13 cellular contexts compared by ENCODE assay signal in genomic region chr3:158160958-158161357, GRCh38. TPM values are rescaled to one million over a fixed set of nuclear protein-coding genes. Genes with fewer than 3 reads are reported as not detected.
DNase-seq lines count a peak whose midpoint lies in the region; ATAC-seq, FAIRE-seq and TF ChIP-seq lines count a peak whose summit lies in the region.
"Had no signal": no experiment of that assay in that cellular context is flagged by ENCODE, and none has a peak within 500 bp of the region (broad histone marks: within the 10 kb centered on the region; RNA-seq: fewer than 3 reads in every experiment).

No MANE protein-coding gene starts in this region.

- intact Hi-C loops in PC-9 (cut with micrococcal nuclease; ENCODE audit: unreplicated experiment): no loop called here

- BruUV-seq in PC-9 (replicated peaks; lab: Mats Ljungman, UMichigan): no TSS peak

- FAIRE-seq in D721Med (lab: Jason Lieb, UNC): no peak

- peaks cover 18% of the 10 kb centered on the region for H3F3A ChIP-seq in GM23248 (ENCODE audit: insufficient read depth)
- peaks cover 13% of the 10 kb centered on the region for H3F3A ChIP-seq in PC-9 (ENCODE audit: insufficient read depth, low read depth)

- H3K9me3 ChIP-seq in GM23248 (ENCODE audit: low read depth): no peaks in the 10 kb centered on the region
- no peaks in the 10 kb centered on the region for H3K9me3 ChIP-seq in PC-9 (ENCODE audit: insufficient read depth, low read depth)
- H3K9me3 ChIP-seq: HAP-1, prostate gland had no signal

- H3K27me3 ChIP-seq in GM23248 (replicated peaks; ENCODE audit: insufficient read depth) (no peaks in the 10 kb centered on the region), PC-9 (ENCODE audit: insufficient read depth, low read depth) (no peaks in the 10 kb centered on the region)

- H4K20me1 ChIP-seq in GM23248 (ENCODE audit: insufficient read depth) (no peaks in the 10 kb centered on the region), PC-9 (ENCODE audit: insufficient read depth) (no peaks in the 10 kb centered on the region)

- H2AFZ ChIP-seq in GM23248 (no peak overlapping the region), PC-9 (no peak overlapping the region)

- H3K4me2 ChIP-seq in GM23248 (ENCODE audit: unreplicated experiment): peak overlapping the region; percentile 54
- peak overlapping the region; percentile 24; the same call in 1 of the 2 replicates for H3K4me2 ChIP-seq in PC-9

- H3K27ac ChIP-seq in GM23248 (peak overlapping the region; percentile 43), PC-9 (peak overlapping the region; percentile 44)
- H3K27ac ChIP-seq: prostate gland had no signal

- H3K79me2 ChIP-seq in GM23248 (ENCODE audit: insufficient read depth) (peaks cover 6% of the 10 kb centered on the region; the same call in 1 of the 2 replicates), PC-9 (ENCODE audit: low read depth) (no peaks in the 10 kb centered on the region)

- H3K4me1 ChIP-seq in GM23248 (ENCODE audit: insufficient read depth) (peaks cover 25% of the 10 kb centered on the region), PC-9 (replicated peaks; ENCODE audit: insufficient read depth) (peaks cover 20% of the 10 kb centered on the region)
- H3K4me1 ChIP-seq: HAP-1, prostate gland had no signal

- H3K9me2 ChIP-seq in GM23248 (ENCODE audit: insufficient read depth) (no peaks in the 10 kb centered on the region), PC-9 (ENCODE audit: insufficient read depth) (no peaks in the 10 kb centered on the region)

- POLR2A ChIA-PET in PC-9 (lab: Charles Lee; ENCODE audit: unreplicated experiment): interaction anchor here (0.6 kb wide), 1 partner anchor 51 kb away, joined by 33 read pairs; the partner anchor contains the start of gene RSRC1

- CTCF ChIA-PET in PC-9 (lab: Charles Lee): interaction anchor here (0.6 kb wide), 1 partner anchor 68 kb away, joined by 3 read pairs; no protein-coding TSS in a partner anchor

- no peaks in the 10 kb centered on the region for H3K36me3 ChIP-seq in GM23248 (ENCODE audit: low read depth)
- no peaks in the 10 kb centered on the region for H3K36me3 ChIP-seq in PC-9 (ENCODE audit: low read depth)
- H3K36me3 ChIP-seq: HAP-1, prostate gland had no signal

- DNase-seq in GM23248 (peak; percentile 95), PC-9 (peak in 1 of 2 experiments; percentile 87), epithelial cell of esophagus (ENCODE audit: low read depth) (peak; percentile 95), skeletal muscle cell (ENCODE audit: low read depth) (peak; percentile 82), D721Med (ENCODE audit: insufficient read length, low spot score) (no peak)
- no peak for DNase-seq in stimulated activated CD4-positive, alpha-beta T cell treated with anti-CD3 and anti-CD28 coated beads, Interleukin-2, amount 100 ng/mL, for 48 hours
- DNase-seq: head of caudate nucleus, NCI-H1048, NCI-H510A treated with DMSO at 0.1 percent for 48 hours, T-helper 1 cell had no signal

- H3K4me3 ChIP-seq in GM23248: 0 out of 2 replicates have a peak overlapping the region, but pooled peaks have one; percentile 12
- no peak overlapping the region for H3K4me3 ChIP-seq in PC-9
- H3K4me3 ChIP-seq in epithelial cell of esophagus (ENCODE audit: low read length): no peak overlapping the region
- no peak overlapping the region for H3K4me3 ChIP-seq in skeletal muscle cell (ENCODE audit: low read depth, low read length)
- H3K4me3 ChIP-seq: HAP-1, prostate gland had no signal

- in situ Hi-C loops in GM23248 (cut with MboI): no loop called here

- no peak for ATAC-seq in GM19455 (IDR thresholded peaks at IDR 0.05; ENCODE audit: unreplicated experiment)

- peak overlapping the region; percentile 12; the same call in 1 of the 2 replicates for H3K9ac ChIP-seq in GM23248

- TF ChIP-seq CTCF in PC-9 (conservative IDR thresholded peaks at IDR 0.05): no peak
- TF ChIP-seq CTCF in epithelial cell of esophagus (IDR thresholded peaks at IDR 0.05; ENCODE audit: insufficient read depth, low read depth, low read length, missing control alignments): no peak
- no peak for TF ChIP-seq CTCF in D721Med (IDR thresholded peaks at IDR 0.05; ENCODE audit: insufficient read depth, missing control alignments)

RNA-seq across cellular contexts. Expression of gene RSRC1, which starts 51.1 kb away (rescaled TPM):
- total RNA-seq in GM23248 (2014; rRNA removed; shearing (Covaris generic)): 30.7 and 34.6 TPM in 2 replicates
- polyA plus RNA-seq in GM23248 (2016; fragmentation: Nextera tagmentation; extraction: Ambion mirVana): 28.5 and 30.2 TPM in 2 replicates
- 43.1 and 60.3 TPM in 2 replicates for total RNA-seq in PC-9 (2021)

RNA-seq across cellular contexts. Expression of gene SHOX2, which starts 54.7 kb away (rescaled TPM):
- 16.1 and 17.7 TPM in 2 replicates for total RNA-seq in GM23248 (2014; rRNA removed; shearing (Covaris generic))
- 10.5 and 10.6 TPM in 2 replicates for polyA plus RNA-seq in GM23248 (2016; fragmentation: Nextera tagmentation; extraction: Ambion mirVana)
- 0.95 and 1.0 TPM in 2 replicates for total RNA-seq in PC-9 (2021)

Comparison
In these comparisons a context has a peak if more than half of its experiments do, and no peak if none do; other contexts are left out.
1. DNase-seq: peak in GM23248 (single experiment), epithelial cell of esophagus (single experiment) and skeletal muscle cell (single experiment); none in stimulated activated CD4-positive, alpha-beta T cell treated with anti-CD3 and anti-CD28 coated beads, Interleukin-2, amount 100 ng/mL, for 48 hours (0 of 2) and D721Med (single experiment).